ENCODE assay signal across 18 cellular contexts in the genomic region with DNA sequence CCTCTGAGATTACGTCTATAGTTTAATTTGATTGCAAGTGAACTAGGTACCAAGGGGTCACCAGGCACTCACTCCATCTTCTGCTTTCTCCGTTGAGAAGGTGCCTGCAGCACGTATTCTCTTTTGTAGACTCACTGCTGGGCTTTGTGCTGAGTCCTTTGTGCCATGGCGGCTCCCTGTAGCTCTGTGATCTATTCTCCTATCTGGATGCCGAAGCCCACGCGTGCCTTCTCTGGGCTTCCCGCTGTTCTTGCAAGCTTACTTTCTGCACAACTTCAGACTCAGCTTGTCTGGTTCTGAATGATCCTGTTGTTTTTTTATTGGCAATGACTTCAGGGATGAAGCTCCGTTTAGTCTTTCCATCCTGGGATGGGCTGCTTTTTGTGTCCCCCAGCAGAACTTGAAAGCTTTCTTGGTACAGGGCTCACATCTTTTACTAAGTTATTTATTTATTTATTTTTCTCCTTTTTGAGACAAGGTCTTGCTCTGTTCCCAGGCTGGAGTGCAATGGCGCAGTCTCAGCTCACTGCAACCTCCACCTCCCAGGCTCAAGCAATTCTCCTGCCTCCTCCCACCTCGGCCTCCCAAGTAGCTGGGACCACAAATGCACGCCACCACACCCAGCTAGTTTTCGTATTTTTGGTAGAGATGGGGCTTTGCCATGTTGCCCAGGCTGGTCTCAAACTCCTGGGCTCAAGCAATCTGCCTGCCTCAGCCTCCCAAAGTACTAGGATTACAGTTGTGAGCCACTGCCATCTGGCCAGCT.
DNase-seq lines count a peak whose midpoint lies in the region; FAIRE-seq and TF ChIP-seq lines count a peak whose summit lies in the region.
"Had no signal": no experiment of that assay in that cellular context is flagged by ENCODE, and none has a peak within 500 bp of the region (broad histone marks: within the 10 kb centered on the region; RNA-seq: fewer than 3 reads in every experiment).

No MANE protein-coding gene starts in this region.

- H3K27me3 ChIP-seq in H1 (replicated peaks in 1 of 4; ENCODE audit: control insufficient read depth in 3 of 4, extremely low read depth in 1 of 4, insufficient read depth in 3 of 4, low read length in 3 of 4) (no peaks in the 10 kb centered on the region; a peak in 1 of 7 replicates), neuronal stem cell (ENCODE audit: control insufficient read depth in 3 of 3, insufficient read depth in 3 of 3, low read depth in 1 of 3, low read length in 3 of 3) (peaks cover 0 to 33% (median 0%) of the 10 kb centered on the region in 3 experiments), PC-9 (ENCODE audit: insufficient read depth, low read depth) (peaks cover 80% of the 10 kb centered on the region)
- H3K27me3 ChIP-seq: BLaER1 treated with 17β-estradiol and CSF1 and Interleukin-3, amounts not matched to agents 10 nM and 100 nM had no signal

- H3K4me1 ChIP-seq in H1 (replicated peaks in 1 of 4; ENCODE audit: control insufficient read depth in 3 of 4, insufficient read depth in 4 of 4, low read length in 3 of 4) (peaks cover 0 to 6% (median 4%) of the 10 kb centered on the region in 4 experiments; a peak in 3 of 7 replicates), neuronal stem cell (ENCODE audit: control insufficient read depth in 2 of 2, insufficient read depth in 1 of 2, low read depth in 1 of 2, low read length in 2 of 2) (peaks cover 3 to 11% of the 10 kb centered on the region in 2 donors), PC-9 (replicated peaks; ENCODE audit: insufficient read depth) (no peaks in the 10 kb centered on the region)
- H3K4me1 ChIP-seq: A549 had no signal

- H3K79me1 ChIP-seq in H1 (ENCODE audit: low read depth, low read length), result no peaks in the 10 kb centered on the region
- H3K79me1 ChIP-seq in neuronal stem cell (ENCODE audit: low read depth, low read length), result no peaks in the 10 kb centered on the region

- no peak for TF ChIP-seq EP300 in H1 (IDR thresholded peaks at IDR 0.05; ENCODE audit: borderline replicate concordance in 1 of 2, low read depth in 2 of 2, low read length in 2 of 2)

- H2AFZ ChIP-seq in H1 (ENCODE audit: low read length) (no peak overlapping the region), neuronal stem cell (ENCODE audit: low read length) (no peak overlapping the region), PC-9 (no peak overlapping the region)

- H3K56ac ChIP-seq in H1 (replicated peaks; ENCODE audit: insufficient read length, low read depth, low read length), result no peak overlapping the region

- H3K27me3 Mint-ChIP-seq in activated naive CD4-positive, alpha-beta T cell treated with anti-CD3 and anti-CD28 coated beads, Interleukin-2, amount 10 ng/mL, durations not matched to agents 7 days and 5 days, result peaks cover 11% of the 10 kb centered on the region
- peaks cover 5% of the 10 kb centered on the region for H3K27me3 Mint-ChIP-seq in activated naive CD4-positive, alpha-beta T cell treated with anti-CD3 and anti-CD28 coated beads for 36 hours (ENCODE audit: low read depth)

- BruUV-seq in PC-9 (replicated peaks; lab: Mats Ljungman, UMichigan), result no TSS peak

- 69% methylated on average over 13 of the region's 13 CpGs; no CpG with 5 or more reads in 1 of the 2 experiments for WGBS in H1 (ENCODE audit: extremely low coverage in 1 of 2, insufficient coverage in 1 of 2, insufficient read length in 1 of 2, insufficient replicate concordance in 2 of 2, low coverage in 1 of 2, low lambda C conversion rate in 2 of 2, missing lambda C conversion rate in 1 of 2), 2 experiments
- no CpG with 5 or more reads among the region's 13 CpGs for WGBS in neuronal stem cell (ENCODE audit: extremely low coverage in 2 of 2, insufficient read length in 2 of 2, insufficient replicate concordance in 1 of 2), 2 donors

- H2BK120ac ChIP-seq in H1 (replicated peaks; ENCODE audit: low read depth, low read length), result no peak overlapping the region
- H2BK120ac ChIP-seq in neuronal stem cell (ENCODE audit: low read depth, low read length), result no peak overlapping the region

- H3K36me3 ChIP-seq in H1 (ENCODE audit: control insufficient read depth in 2 of 4, insufficient read depth in 4 of 4, low read length in 3 of 4) (no peaks in the 10 kb centered on the region), neuronal stem cell (replicated peaks in 1 of 2; ENCODE audit: control insufficient read depth in 2 of 2, insufficient read depth in 2 of 2, low read length in 2 of 2) (no peaks in the 10 kb centered on the region), PC-9 (ENCODE audit: low read depth) (no peaks in the 10 kb centered on the region)
- H3K36me3 ChIP-seq: BLaER1 treated with 17β-estradiol and CSF1 and Interleukin-3, amounts not matched to agents 10 nM and 100 nM had no signal

- TF ChIP-seq CTCF in H1 (IDR thresholded peaks at IDR 0.05; ENCODE audit: control extremely low read depth in 1 of 3, insufficient read depth in 1 of 3, low read depth in 1 of 3, low read length in 3 of 3) (no peak), PC-9 (conservative IDR thresholded peaks at IDR 0.05) (no peak)

- H4K8ac ChIP-seq in H1 (ENCODE audit: extremely low read depth, insufficient read depth, low read length), result no peak overlapping the region
- no peak overlapping the region for H4K8ac ChIP-seq in neuronal stem cell (ENCODE audit: low read depth, low read length)

- H3F3A ChIP-seq in PC-9 (ENCODE audit: insufficient read depth, low read depth), result no peaks in the 10 kb centered on the region

- H2BK15ac ChIP-seq in H1 (ENCODE audit: low read length) (no peak overlapping the region), neuronal stem cell (ENCODE audit: low read length) (no peak overlapping the region)

- H3K4me3 Mint-ChIP-seq in activated naive CD4-positive, alpha-beta T cell treated with anti-CD3 and anti-CD28 coated beads, Interleukin-2, amount 10 ng/mL, durations not matched to agents 7 days and 5 days, result no peak overlapping the region
- H3K4me3 Mint-ChIP-seq in activated naive CD4-positive, alpha-beta T cell treated with anti-CD3 and anti-CD28 coated beads for 36 hours, result no peak overlapping the region
- H3K4me3 Mint-ChIP-seq: CD8-positive, alpha-beta memory T cell had no signal

- peak; percentile 5 for DNase-seq in activated naive CD4-positive, alpha-beta T cell treated with anti-CD3 and anti-CD28 coated beads, Interleukin-2, amount 10 ng/mL, durations not matched to agents 7 days and 5 days
- no peak for DNase-seq in activated naive CD4-positive, alpha-beta T cell treated with anti-CD3 and anti-CD28 coated beads for 36 hours
- DNase-seq in H1 (ENCODE audit: low read depth in 1 of 2, low spot score in 2 of 2) (no peak), neuronal stem cell (ENCODE audit: low spot score) (peak; percentile 18), MV-4-11 (lab: John Stamatoyannopoulos, UW) (no peak), PC-9 (no peak)
- no peak for DNase-seq in stimulated activated CD4-positive, alpha-beta T cell treated with anti-CD3 and anti-CD28 coated beads, Interleukin-2, amount 100 ng/mL, for 48 hours
- DNase-seq: DMS79 treated with DMSO at 0.1 percent for 48 hours, KG1, NCI-H1436, NCI-H2029, NCI-H2171, NCI-H510A, NCI-H82 had no signal

- no peak overlapping the region for H2BK20ac ChIP-seq in H1 (ENCODE audit: low read length)

- CTCF ChIA-PET in activated naive CD4-positive, alpha-beta T cell treated with anti-CD3 and anti-CD28 coated beads, Interleukin-2, amount 10 ng/mL, durations not matched to agents 7 days and 5 days (lab: Charles Lee), result no interaction called here
- CTCF ChIA-PET in activated naive CD4-positive, alpha-beta T cell treated with anti-CD3 and anti-CD28 coated beads for 36 hours (lab: Charles Lee), result no interaction called here
- CTCF ChIA-PET in H1 (lab: Charles Lee; ENCODE audit: partially characterized antibody), result interaction anchor here (0.5 to 1.7 kb wide), 7 partner anchors 42 to 786 kb away, joined by 3 to 4 read pairs (median 3); no protein-coding TSS in a partner anchor
- CTCF ChIA-PET in PC-9 (lab: Charles Lee), result no interaction called here

- H3K9me2 ChIP-seq in PC-9 (ENCODE audit: insufficient read depth), result no peaks in the 10 kb centered on the region

- H3K9me3 Mint-ChIP-seq in activated naive CD4-positive, alpha-beta T cell treated with anti-CD3 and anti-CD28 coated beads, Interleukin-2, amount 10 ng/mL, durations not matched to agents 7 days and 5 days, result no peaks in the 10 kb centered on the region
- no peaks in the 10 kb centered on the region for H3K9me3 Mint-ChIP-seq in activated naive CD4-positive, alpha-beta T cell treated with anti-CD3 and anti-CD28 coated beads for 36 hours
- H3K9me3 Mint-ChIP-seq: CD8-positive, alpha-beta memory T cell had no signal

- H3K9me3 ChIP-seq in H1 (ENCODE audit: insufficient read depth in 2 of 2, low read depth in 1 of 2, low read length in 1 of 2), result no peaks in the 10 kb centered on the region
- no peaks in the 10 kb centered on the region for H3K9me3 ChIP-seq in neuronal stem cell (replicated peaks in 1 of 2; ENCODE audit: control insufficient read depth in 2 of 2, insufficient read depth in 1 of 2, low read depth in 1 of 2, low read length in 2 of 2)
- no peaks in the 10 kb centered on the region for H3K9me3 ChIP-seq in PC-9 (ENCODE audit: insufficient read depth, low read depth)
- H3K9me3 ChIP-seq: A549 had no signal

- no peak overlapping the region for H3K27ac Mint-ChIP-seq in activated naive CD4-positive, alpha-beta T cell treated with anti-CD3 and anti-CD28 coated beads, Interleukin-2, amount 10 ng/mL, durations not matched to agents 7 days and 5 days
- no peak overlapping the region for H3K27ac Mint-ChIP-seq in activated naive CD4-positive, alpha-beta T cell treated with anti-CD3 and anti-CD28 coated beads for 36 hours
- H3K27ac Mint-ChIP-seq: CD8-positive, alpha-beta memory T cell had no signal

- POLR2A ChIA-PET in H1 (lab: Charles Lee; ENCODE audit: partially characterized antibody), result interaction anchor here (0.6 to 0.9 kb wide), 2 partner anchors 10 to 15 kb away, joined by 3 read pairs; no protein-coding TSS in a partner anchor
- POLR2A ChIA-PET in PC-9 (lab: Charles Lee; ENCODE audit: unreplicated experiment), result no interaction called here

- H3K14ac ChIP-seq in H1 (ENCODE audit: insufficient read length) (no peak overlapping the region), neuronal stem cell (ENCODE audit: low read length) (no peak overlapping the region)

- no peak overlapping the region for H3K4me3 ChIP-seq in H1 (ENCODE audit: extremely low read depth in 1 of 4, insufficient read depth in 2 of 4, low read depth in 3 of 4, low read length in 4 of 4)
- no peak overlapping the region for H3K4me3 ChIP-seq in neuronal stem cell (ENCODE audit: low read length in 2 of 2)
- no peak overlapping the region for H3K4me3 ChIP-seq in PC-9
- H3K4me3 ChIP-seq: A549; BLaER1 treated with 17β-estradiol and CSF1 and Interleukin-3, amounts not matched to agents 10 nM and 100 nM had no signal

- no peak overlapping the region for H3K23ac ChIP-seq in H1 (ENCODE audit: insufficient read length)
- H3K23ac ChIP-seq in neuronal stem cell (ENCODE audit: low read depth, low read length, poor library complexity), result no peak overlapping the region

- H3K27ac ChIP-seq in H1 (ENCODE audit: low read depth, low read length) (no peak overlapping the region), neuronal stem cell (replicated peaks; ENCODE audit: low read length) (no peak overlapping the region), PC-9 (no peak overlapping the region)
- H3K27ac ChIP-seq: A549; BLaER1 treated with 17β-estradiol and CSF1 and Interleukin-3, amounts not matched to agents 10 nM and 100 nM had no signal

- no peak overlapping the region for H2AK5ac ChIP-seq in H1 (ENCODE audit: low read depth, low read length)
- no peak overlapping the region for H2AK5ac ChIP-seq in neuronal stem cell (ENCODE audit: low read depth, low read length)

- H3K4ac ChIP-seq in H1 (replicated peaks; ENCODE audit: insufficient read length, low read depth, low read length), result no peak overlapping the region
- H3K4ac ChIP-seq in neuronal stem cell (ENCODE audit: low read length), result no peak overlapping the region

- TF ChIP-seq POLR2A in H1 (IDR thresholded peaks at IDR 0.05; ENCODE audit: control extremely low read depth in 1 of 2, low read depth in 2 of 2, low read length in 2 of 2), result no peak

- peak overlapping the region; percentile 60 for H3K18ac ChIP-seq in H1 (ENCODE audit: extremely low read depth, low read length)
- no peak overlapping the region for H3K18ac ChIP-seq in neuronal stem cell (ENCODE audit: low read length)

- H3K4me2 ChIP-seq in H1 (ENCODE audit: insufficient read depth in 1 of 2, low read depth in 2 of 2, low read length in 2 of 2) (no peak overlapping the region), neuronal stem cell (ENCODE audit: insufficient read depth, low read length, poor library complexity, severe bottlenecking) (no peak overlapping the region), PC-9 (no peak overlapping the region)
- H3K4me2 ChIP-seq: A549; BLaER1 treated with 17β-estradiol and CSF1 and Interleukin-3, amounts not matched to agents 10 nM and 100 nM had no signal

- H3K23me2 ChIP-seq in H1 (ENCODE audit: low read depth, low read length), result no peaks in the 10 kb centered on the region

- no peak overlapping the region for H2BK12ac ChIP-seq in H1 (ENCODE audit: low read depth, low read length)
- H2BK12ac ChIP-seq in neuronal stem cell (ENCODE audit: low read length), result no peak overlapping the region

- H4K5ac ChIP-seq in H1 (ENCODE audit: insufficient read length, low read depth, low read length), result no peak overlapping the region

- H4K91ac ChIP-seq in H1 (replicated peaks; ENCODE audit: insufficient read length, low read length) (no peak overlapping the region), neuronal stem cell (ENCODE audit: low read depth, low read length, poor library complexity) (no peak overlapping the region)

- TF ChIP-seq RAD21 in H1 (IDR thresholded peaks at IDR 0.05 in 1 of 2, conservative IDR thresholded peaks at IDR 0.05 in 1 of 2; ENCODE audit: low read depth in 2 of 2, low read length in 2 of 2), result no peak

- intact Hi-C loops in activated naive CD4-positive, alpha-beta T cell treated with anti-CD3 and anti-CD28 coated beads for 36 hours (cut with micrococcal nuclease), result no loop called here
- intact Hi-C loops in PC-9 (cut with micrococcal nuclease; ENCODE audit: unreplicated experiment), result no loop called here

- H2BK5ac ChIP-seq in H1 (ENCODE audit: low read depth, low read length), result no peak overlapping the region
- no peak overlapping the region for H2BK5ac ChIP-seq in neuronal stem cell (ENCODE audit: low read length)

- FAIRE-seq in H1 (lab: Jason Lieb, UNC), result no peak
- FAIRE-seq: A549, HepG2 had no signal

- H3K79me2 ChIP-seq in H1 (ENCODE audit: control insufficient read depth in 1 of 2, insufficient read depth in 2 of 2, low read length in 2 of 2), result no peaks in the 10 kb centered on the region
- H3K79me2 ChIP-seq in PC-9 (ENCODE audit: low read depth), result no peaks in the 10 kb centered on the region

- H3K9ac ChIP-seq in H1 (replicated peaks in 1 of 4; ENCODE audit: extremely low read depth in 1 of 4, low read depth in 3 of 4, low read length in 3 of 4) (no peak overlapping the region), neuronal stem cell (ENCODE audit: low read depth, low read length, poor library complexity) (no peak overlapping the region)
- H3K9ac ChIP-seq: BLaER1 treated with 17β-estradiol and CSF1 and Interleukin-3, amounts not matched to agents 10 nM and 100 nM had no signal

- H4K20me1 ChIP-seq in H1 (replicated peaks in 1 of 2; ENCODE audit: control insufficient read depth in 1 of 2, insufficient read depth in 2 of 2, low read length in 2 of 2) (no peaks in the 10 kb centered on the region), PC-9 (ENCODE audit: insufficient read depth) (no peaks in the 10 kb centered on the region)

- no peaks in the 10 kb centered on the region for H3K4me1 Mint-ChIP-seq in activated naive CD4-positive, alpha-beta T cell treated with anti-CD3 and anti-CD28 coated beads, Interleukin-2, amount 10 ng/mL, durations not matched to agents 7 days and 5 days
- H3K4me1 Mint-ChIP-seq in activated naive CD4-positive, alpha-beta T cell treated with anti-CD3 and anti-CD28 coated beads for 36 hours (ENCODE audit: low read depth), result no peaks in the 10 kb centered on the region
- H3K4me1 Mint-ChIP-seq: CD8-positive, alpha-beta memory T cell had no signal

- H3K36me3 Mint-ChIP-seq in activated naive CD4-positive, alpha-beta T cell treated with anti-CD3 and anti-CD28 coated beads, Interleukin-2, amount 10 ng/mL, durations not matched to agents 7 days and 5 days, result no peaks in the 10 kb centered on the region
- H3K36me3 Mint-ChIP-seq in activated naive CD4-positive, alpha-beta T cell treated with anti-CD3 and anti-CD28 coated beads for 36 hours (ENCODE audit: low read depth), result no peaks in the 10 kb centered on the region

Comparison
In these comparisons a context has a peak if more than half of its experiments do, and no peak if none do; other contexts are left out.
1. DNase-seq: peak in activated naive CD4-positive, alpha-beta T cell treated with anti-CD3 and anti-CD28 coated beads, Interleukin-2, amount 10 ng/mL, durations not matched to agents 7 days and 5 days (single experiment) and neuronal stem cell (single experiment); none in activated naive CD4-positive, alpha-beta T cell treated with anti-CD3 and anti-CD28 coated beads for 36 hours (single experiment), H1 (0 of 2), MV-4-11 (single experiment), PC-9 (0 of 2) and stimulated activated CD4-positive, alpha-beta T cell treated with anti-CD3 and anti-CD28 coated beads, Interleukin-2, amount 100 ng/mL, for 48 hours (0 of 2).